20 cellular contexts compared by ENCODE assay signal in genomic region chr7:30575910-30576309, GRCh38.
"Had no signal": no experiment of that assay in that cellular context is flagged by ENCODE, and none has a peak within 500 bp of the region (broad histone marks: within the 10 kb centered on the region; RNA-seq: fewer than 3 reads in every experiment).

No MANE protein-coding gene starts in this region.

- H3K4me3 Mint-ChIP-seq: endodermal cell; naive thymus-derived CD8-positive, alpha-beta T cell; stimulated activated naive B cell treated with anti-CD40 and anti-IgM and Interleukin-4, amounts not matched to agents 10 μg/mL and 1 μg/mL and 100 μg/mL, for 72 hours; stimulated activated naive CD8-positive, alpha-beta T cell treated with anti-CD3 and anti-CD28 coated beads, Interleukin-15, amount 100 ng/mL, for 72 hours had no signal

- H3K4me3 ChIP-seq: heart left ventricle, mucosa of descending colon, sigmoid colon, skin epidermis, testis, tibial nerve, upper lobe of right lung, vagina had no signal

- H3K4me1 Mint-ChIP-seq: endodermal cell; stimulated activated naive B cell treated with anti-CD40 and anti-IgM and Interleukin-4, amounts not matched to agents 10 μg/mL and 1 μg/mL and 100 μg/mL, for 72 hours had no signal

- H3K27ac Mint-ChIP-seq: endodermal cell; stimulated activated naive B cell treated with anti-CD40 and anti-IgM and Interleukin-4, amounts not matched to agents 10 μg/mL and 1 μg/mL and 100 μg/mL, for 72 hours; stimulated activated naive CD8-positive, alpha-beta T cell treated with anti-CD3 and anti-CD28 coated beads, Interleukin-15, amount 100 ng/mL, for 72 hours had no signal

- ATAC-seq: heart left ventricle; mucosa of descending colon; naive thymus-derived CD8-positive, alpha-beta T cell; stimulated activated naive B cell treated with anti-CD40 and anti-IgM and Interleukin-4, amounts not matched to agents 10 μg/mL and 1 μg/mL and 100 μg/mL, for 72 hours; stimulated activated naive CD8-positive, alpha-beta T cell treated with anti-CD3 and anti-CD28 coated beads, Interleukin-15, amount 100 ng/mL, for 72 hours; upper lobe of right lung had no signal

- H3K27ac ChIP-seq: heart left ventricle, neutrophil, sigmoid colon, skin epidermis, testis, tibial nerve, upper lobe of right lung, vagina had no signal

- H3K4me1 ChIP-seq: heart left ventricle, sigmoid colon, testis, tibial nerve, upper lobe of right lung, vagina had no signal

- H3K9me3 ChIP-seq: mucosa of descending colon, neutrophil, sigmoid colon, testis, tibial nerve, upper lobe of right lung, vagina had no signal

- H3K27me3 ChIP-seq: heart left ventricle, neutrophil, sigmoid colon, testis, tibial nerve, upper lobe of right lung, vagina had no signal

- H3K27me3 Mint-ChIP-seq: naive thymus-derived CD8-positive, alpha-beta T cell; stimulated activated naive B cell treated with anti-CD40 and anti-IgM and Interleukin-4, amounts not matched to agents 10 μg/mL and 1 μg/mL and 100 μg/mL, for 72 hours; stimulated activated naive CD8-positive, alpha-beta T cell treated with anti-CD3 and anti-CD28 coated beads, Interleukin-15, amount 100 ng/mL, for 72 hours had no signal

- DNase-seq: effector CD4-positive, alpha-beta T cell; endodermal cell; foreskin melanocyte; heart left ventricle; hippocampal formation; mammary epithelial cell; mucosa of descending colon; naive thymus-derived CD8-positive, alpha-beta T cell; posterior cingulate gyrus; sigmoid colon; stimulated activated CD4-positive, alpha-beta T cell treated with anti-CD3 and anti-CD28 coated beads, Interleukin-2, amount 100 ng/mL, for 24 hours; stimulated activated CD4-positive, alpha-beta T cell treated with anti-CD3 and anti-CD28 coated beads, Interleukin-4, amount 100 ng/mL, for 4 hours; stimulated activated naive B cell treated with anti-CD40 and anti-IgM and Interleukin-4, amounts not matched to agents 10 μg/mL and 1 μg/mL and 100 μg/mL, for 72 hours; stimulated activated naive CD8-positive, alpha-beta T cell treated with anti-CD3 and anti-CD28 coated beads, Interleukin-15, amount 100 ng/mL, for 72 hours; testis; upper lobe of right lung had no signal
